Comparison of ENCODE assay signal across 9 cellular contexts in the genomic region with DNA sequence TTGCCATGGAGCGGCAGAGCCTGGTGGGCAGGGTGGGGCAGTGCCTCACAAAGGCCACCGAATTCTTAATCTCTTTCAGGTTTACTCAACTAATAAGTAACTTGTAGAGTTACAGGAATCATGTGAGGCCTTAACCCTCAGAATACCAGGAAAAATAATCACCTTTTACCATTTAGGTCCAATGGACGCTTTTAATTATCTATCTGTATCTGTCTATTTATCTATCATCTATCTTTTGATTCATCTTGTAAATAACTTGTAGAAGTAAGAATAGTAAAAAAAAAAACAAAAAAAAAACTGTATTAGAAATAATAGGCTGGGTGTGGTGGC. TPM values are rescaled to one million over a fixed set of nuclear protein-coding genes. Genes with fewer than 3 reads are reported as not detected.
A peak's percentile ranks its signal among the peaks of the same experiment; 100 is the strongest.
DNase-seq lines count a peak whose midpoint lies in the region; ATAC-seq and TF ChIP-seq lines count a peak whose summit lies in the region.
"Had no signal": no experiment of that assay in that cellular context is flagged by ENCODE, and none has a peak within 500 bp of the region (broad histone marks: within the 10 kb centered on the region; RNA-seq: fewer than 3 reads in every experiment).

No MANE protein-coding gene starts in this region.

- no peaks in the 10 kb centered on the region for H3K9me3 ChIP-seq in GM23248 (ENCODE audit: low read depth)

- peak overlapping the region; percentile 84 for H3K4me3 Mint-ChIP-seq in glutamatergic neuron (ENCODE audit: unreplicated experiment)

- H3K36me3 Mint-ChIP-seq in glutamatergic neuron (ENCODE audit: unreplicated experiment), result no peaks in the 10 kb centered on the region

- peaks cover 46% of the 10 kb centered on the region for H3F3A ChIP-seq in GM23248 (ENCODE audit: insufficient read depth)

- peaks cover 7% of the 10 kb centered on the region for H3K9me3 Mint-ChIP-seq in glutamatergic neuron (ENCODE audit: unreplicated experiment)

- peak overlapping the region; percentile 99 for H3K27ac Mint-ChIP-seq in glutamatergic neuron (ENCODE audit: unreplicated experiment)

- peaks cover 3% of the 10 kb centered on the region; the same call in 1 of the 2 replicates for H3K27me3 ChIP-seq in GM23248 (replicated peaks; ENCODE audit: insufficient read depth)

- no peak for ATAC-seq in GM18868 (IDR thresholded peaks at IDR 0.05; ENCODE audit: unreplicated experiment)

- H3K4me3 ChIP-seq in GM23248 (peak overlapping the region; percentile 53), skin epidermis (peak overlapping the region in 2 of 7 experiments; percentile 3 to 18)

- H3K4me1 ChIP-seq in GM23248 (ENCODE audit: insufficient read depth), result peaks cover 47% of the 10 kb centered on the region

- no peaks in the 10 kb centered on the region for H4K20me1 ChIP-seq in GM23248 (ENCODE audit: insufficient read depth)

- 1 to 4% methylated on average over 3 of the region's 3 CpGs for WGBS in GM23248 (ENCODE audit: low coverage in 1 of 2, low lambda C conversion rate in 2 of 2, missing lambda C conversion rate in 2 of 2), 2 experiments

- H3K4me1 Mint-ChIP-seq in glutamatergic neuron (ENCODE audit: low read depth, unreplicated experiment), result peaks cover 25% of the 10 kb centered on the region

- H3K36me3 ChIP-seq in GM23248 (ENCODE audit: low read depth), result no peaks in the 10 kb centered on the region

- in situ Hi-C loops in GM23248 (cut with MboI), result no loop called here

- DNase-seq in GM23248 (no peak), glutamatergic neuron (no peak), NK-92 (lab: John Stamatoyannopoulos, UW; ENCODE audit: unreplicated experiment) (no peak), SIG-M5 treated with dmso at 0.1 percent for 504 hours (lab: John Stamatoyannopoulos, UW; ENCODE audit: unreplicated experiment) (no peak)
- DNase-seq in stimulated activated CD4-positive, alpha-beta T cell treated with anti-CD3 and anti-CD28 coated beads, Interleukin-2, amount 100 ng/mL, for 48 hours, result no peak
- DNase-seq: NCI-H187 had no signal

- peak overlapping the region; percentile 81 for H3K9ac ChIP-seq in GM23248

- H3K27me3 Mint-ChIP-seq in glutamatergic neuron (ENCODE audit: unreplicated experiment), result peaks cover 7% of the 10 kb centered on the region

- TF ChIP-seq CTCF in VCaP (conservative IDR thresholded peaks at IDR 0.05) (no peak), glutamatergic neuron (IDR thresholded peaks at IDR 0.05; ENCODE audit: partially characterized antibody, unreplicated experiment) (no peak)

- H3K4me2 ChIP-seq in GM23248 (ENCODE audit: unreplicated experiment), result peak overlapping the region; percentile 86

- peak overlapping the region; percentile 47 for H2AFZ ChIP-seq in GM23248

- H3K79me2 ChIP-seq in GM23248 (ENCODE audit: insufficient read depth), result no peaks in the 10 kb centered on the region

- H3K27ac ChIP-seq in GM23248, result peak overlapping the region; percentile 98
- H3K27ac ChIP-seq in VCaP, result peak overlapping the region; percentile 98
- H3K27ac ChIP-seq in skin epidermis, result peak overlapping the region; percentile 75 to 98 (median 94)

- no peaks in the 10 kb centered on the region for H3K9me2 ChIP-seq in GM23248 (ENCODE audit: insufficient read depth)

RNA-seq across cellular contexts. Expression of gene S100A11, which starts 11.8 kb away (rescaled TPM):
- 460 and 612 TPM in 2 replicates for total RNA-seq in GM23248 (2014; rRNA removed; shearing (Covaris generic))
- polyA plus RNA-seq in GM23248 (2016; fragmentation: Nextera tagmentation; extraction: Ambion mirVana), result 4,050 and 4,052 TPM in 2 replicates
- 45.1 TPM for total RNA-seq in glutamatergic neuron (ENCODE audit: unreplicated experiment)

RNA-seq across cellular contexts. Expression of gene TCHHL1, which starts 40.3 kb away (rescaled TPM):
- total RNA-seq in GM23248 (2014; rRNA removed; shearing (Covaris generic)), result not detected in 2 replicates
- not detected in 2 replicates for polyA plus RNA-seq in GM23248 (2016; fragmentation: Nextera tagmentation; extraction: Ambion mirVana)
- not detected for total RNA-seq in glutamatergic neuron (ENCODE audit: unreplicated experiment)

RNA-seq across cellular contexts. Expression of gene S100A10, which starts 54.9 kb away (rescaled TPM):
- total RNA-seq in GM23248 (2014; rRNA removed; shearing (Covaris generic)), result 60.5 and 60.7 TPM in 2 replicates
- 1,024 and 1,043 TPM in 2 replicates for polyA plus RNA-seq in GM23248 (2016; fragmentation: Nextera tagmentation; extraction: Ambion mirVana)
- 245 TPM for total RNA-seq in glutamatergic neuron (ENCODE audit: unreplicated experiment)
